23 cellular contexts compared by ENCODE assay signal in genomic region chr9:112874006-112874405, GRCh38. TPM values are rescaled to one million over a fixed set of nuclear protein-coding genes. Genes with fewer than 3 reads are reported as not detected.
DNase-seq lines count a peak whose midpoint lies in the region; FAIRE-seq and TF ChIP-seq lines count a peak whose summit lies in the region.
"Had no signal": no experiment of that assay in that cellular context is flagged by ENCODE, and none has a peak within 500 bp of the region (broad histone marks: within the 10 kb centered on the region; RNA-seq: fewer than 3 reads in every experiment).

No MANE protein-coding gene starts in this region.

- H3K27ac ChIP-seq in mesenchymal stem cell (ENCODE audit: low read length, poor library complexity, severe bottlenecking) = no peak overlapping the region
- H3K27ac ChIP-seq: KMS-11, SJSA1 had no signal

- peaks cover 12% of the 10 kb centered on the region for H3K4me1 Mint-ChIP-seq in type B pancreatic cell (ENCODE audit: unreplicated experiment)

- no peak overlapping the region for H2BK120ac ChIP-seq in mesenchymal stem cell (ENCODE audit: low read depth, low read length)

- H3K36me3 ChIP-seq in bronchial epithelial cell (ENCODE audit: control insufficient read depth, insufficient read depth, low read length) (no peaks in the 10 kb centered on the region), mesenchymal stem cell (ENCODE audit: control insufficient read depth in 1 of 2, insufficient read depth in 2 of 2, low read depth in 1 of 2, low read length in 2 of 2) (peaks cover 10 to 45% of the 10 kb centered on the region in 2 experiments)
- H3K36me3 ChIP-seq: SJSA1 had no signal

- H3K4ac ChIP-seq in mesenchymal stem cell (ENCODE audit: low read depth in 1 of 2, low read length in 2 of 2) = no peak overlapping the region

- H3K9me3 ChIP-seq in mesenchymal stem cell (ENCODE audit: control insufficient read depth, low read length) = no peaks in the 10 kb centered on the region
- H3K9me3 ChIP-seq: SJSA1 had no signal

- no peak overlapping the region for H3K4me2 ChIP-seq in mesenchymal stem cell (ENCODE audit: low read length, poor library complexity, severe bottlenecking)
- H3K4me2 ChIP-seq: KMS-11 had no signal

- H3K36me3 Mint-ChIP-seq in type B pancreatic cell = peaks cover 11% of the 10 kb centered on the region

- H4K91ac ChIP-seq in mesenchymal stem cell (ENCODE audit: low read length) = no peak overlapping the region

- H3K4me3 ChIP-seq in bronchial epithelial cell (ENCODE audit: low read depth, low read length) (no peak overlapping the region), mesenchymal stem cell (ENCODE audit: insufficient read depth in 1 of 2, low read depth in 1 of 2, low read length in 2 of 2) (no peak overlapping the region)
- H3K4me3 ChIP-seq: GM12878, SJSA1 had no signal

- no peak overlapping the region for H2BK15ac ChIP-seq in mesenchymal stem cell (ENCODE audit: low read depth, poor library complexity, severe bottlenecking)

- no peaks in the 10 kb centered on the region for H3K79me1 ChIP-seq in mesenchymal stem cell (replicated peaks; ENCODE audit: low read length, poor library complexity, severe bottlenecking)

- H3K14ac ChIP-seq in mesenchymal stem cell (ENCODE audit: low read length in 2 of 2) = no peak overlapping the region

- no peak overlapping the region for H3K4me3 Mint-ChIP-seq in type B pancreatic cell
- H3K4me3 Mint-ChIP-seq: CD14-positive monocyte, H9 had no signal

- H2BK12ac ChIP-seq in mesenchymal stem cell (ENCODE audit: low read length in 2 of 2) = no peak overlapping the region

- no peak overlapping the region for H4K8ac ChIP-seq in mesenchymal stem cell (ENCODE audit: low read length)

- no peaks in the 10 kb centered on the region for H3K9me3 Mint-ChIP-seq in type B pancreatic cell
- H3K9me3 Mint-ChIP-seq: CD14-positive monocyte, H9 had no signal

- peaks cover 2% of the 10 kb centered on the region for H3K4me1 ChIP-seq in mesenchymal stem cell (ENCODE audit: control insufficient read depth, insufficient read depth, low read depth, low read length)
- H3K4me1 ChIP-seq: SJSA1 had no signal

- H3K27me3 Mint-ChIP-seq in type B pancreatic cell = no peaks in the 10 kb centered on the region

- 100% methylated on average over 2 of the region's 3 CpGs for WGBS in mesenchymal stem cell

- no peak overlapping the region for H2AFZ ChIP-seq in mesenchymal stem cell (ENCODE audit: low read depth, low read length)

- H3K27me3 ChIP-seq in bronchial epithelial cell (ENCODE audit: control insufficient read depth, insufficient read depth, low read length) = no peaks in the 10 kb centered on the region
- no peaks in the 10 kb centered on the region for H3K27me3 ChIP-seq in mesenchymal stem cell (ENCODE audit: control insufficient read depth in 1 of 2, insufficient read depth in 1 of 2, low read length in 2 of 2)
- H3K27me3 ChIP-seq: SJSA1 had no signal

- H2AK5ac ChIP-seq in mesenchymal stem cell (ENCODE audit: low read length, severe bottlenecking) = no peak overlapping the region

- DNase-seq in AG20443 (ENCODE audit: low spot score) = peak; percentile 41
- DNase-seq in HT1080 (ENCODE audit: low read depth) = peak; percentile 28
- DNase-seq in bronchial epithelial cell (ENCODE audit: low read depth) = peak; percentile 10
- no peak for DNase-seq in mesenchymal stem cell
- DNase-seq in C1 segment of cervical spinal cord (lab: John Stamatoyannopoulos, UW) = no peak
- DNase-seq in type B pancreatic cell (ENCODE audit: extremely low spot score, unreplicated experiment) = no peak
- DNase-seq in activated T-cell treated with anti-CD3 and anti-CD28 coated beads, Interleukin-2, amount 50 U/mL, for 1 hour = no peak
- DNase-seq: 8988T, EL, H9, NCI-H1417, NCI-H1694 treated with DMSO at 0.1 percent for 48 hours, NCI-H2081 treated with DMSO at 0.1 percent for 48 hours, NCI-H2171 treated with DMSO at 0.1 percent for 48 hours, NCI-H524 treated with DMSO at 0.1 percent for 48 hours, NCI-H82 had no signal

- no peak for FAIRE-seq in bronchial epithelial cell (lab: Jason Lieb, UNC)
- FAIRE-seq: D721Med, GM12878, HTR-8/SVneo had no signal

- no peak overlapping the region for H2BK5ac ChIP-seq in mesenchymal stem cell (ENCODE audit: low read depth, low read length, poor library complexity, severe bottlenecking)

- H3K23ac ChIP-seq in mesenchymal stem cell (ENCODE audit: low read length in 2 of 2) = no peak overlapping the region

- no peak overlapping the region for H3K18ac ChIP-seq in mesenchymal stem cell (ENCODE audit: low read depth in 1 of 2, low read length in 2 of 2)

- no peak overlapping the region for H3K27ac Mint-ChIP-seq in type B pancreatic cell
- H3K27ac Mint-ChIP-seq: H9 had no signal

- peak overlapping the region; percentile 54 for H3K9ac ChIP-seq in mesenchymal stem cell (ENCODE audit: low read length)
- H3K9ac ChIP-seq: KMS-11 had no signal

- no peak for TF ChIP-seq CTCF in bronchial epithelial cell (IDR thresholded peaks at IDR 0.05; ENCODE audit: insufficient read depth, low read length, severe bottlenecking)
- no peak for TF ChIP-seq CTCF in type B pancreatic cell (conservative IDR thresholded peaks at IDR 0.05)

RNA-seq across cellular contexts. Expression of gene SLC46A2, which starts 16.7 kb away (rescaled TPM):
- total RNA-seq in HT1080 (2014; rRNA removed; shearing (Covaris generic)) = not detected in 2 replicates
- not detected in 2 replicates for polyA plus RNA-seq in HT1080 (2015; cell fraction: cytosol; rRNA removed)
- not detected in 2 replicates for polyA plus RNA-seq in HT1080 (2015; cell fraction: nucleus; rRNA removed)
- not detected in 2 replicates for total RNA-seq in bronchial epithelial cell
- polyA plus RNA-seq in mesenchymal stem cell (2013, experiment 1 of 2) = not detected
- not detected for polyA plus RNA-seq in mesenchymal stem cell (2013, experiment 2 of 2)
- 0.14 TPM in 1 of 2 replicates, not detected in the other for total RNA-seq in type B pancreatic cell (ENCODE audit: low replicate concordance)
- total RNA-seq: GM12878, H9, Right ventricle myocardium inferior, SJSA1 had no signal
- polyA plus RNA-seq: GM12878 had no signal

Comparison
In these comparisons a context has a peak if more than half of its experiments do, and no peak if none do; other contexts are left out.
1. DNase-seq: peak in AG20443 (single experiment), HT1080 (single experiment) and bronchial epithelial cell (single experiment); none in mesenchymal stem cell (single experiment), C1 segment of cervical spinal cord (0 of 14), type B pancreatic cell (single experiment) and activated T-cell treated with anti-CD3 and anti-CD28 coated beads, Interleukin-2, amount 50 U/mL, for 1 hour (single experiment).